9 cellular contexts compared by ENCODE assay signal in the genomic region with DNA sequence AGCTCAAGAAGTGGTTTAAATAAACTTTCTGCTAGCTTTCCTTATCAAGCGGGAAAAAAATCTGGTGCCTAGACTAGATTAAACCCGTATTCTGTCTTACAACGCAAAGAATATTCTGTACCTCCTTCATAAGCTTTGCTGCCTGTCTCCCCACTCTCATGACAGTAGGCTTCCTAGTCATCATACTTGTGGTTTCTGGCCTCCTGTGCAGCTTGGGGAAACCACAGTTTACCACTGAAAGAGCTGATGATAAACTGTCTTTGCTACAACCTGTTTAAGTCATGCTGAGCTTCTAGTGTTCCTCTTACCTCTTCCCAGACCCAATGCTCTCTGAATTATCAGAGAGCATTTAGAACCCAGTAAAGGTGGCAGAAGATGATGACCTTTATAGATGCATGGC. TPM values are rescaled to one million over a fixed set of nuclear protein-coding genes. Genes with fewer than 3 reads are reported as not detected.
DNase-seq lines count a peak whose midpoint lies in the region; ATAC-seq and TF ChIP-seq lines count a peak whose summit lies in the region.
"Had no signal": no experiment of that assay in that cellular context is flagged by ENCODE, and none has a peak within 500 bp of the region (broad histone marks: within the 10 kb centered on the region; RNA-seq: fewer than 3 reads in every experiment).

No MANE protein-coding gene starts in this region.

- H4K20me1 ChIP-seq in H9 (ENCODE audit: control insufficient read depth, insufficient read depth, insufficient read length), result no peaks in the 10 kb centered on the region

- no peak overlapping the region for H4K5ac ChIP-seq in H9 (ENCODE audit: insufficient read length, low read depth, low read length)

- no peaks in the 10 kb centered on the region for H3K4me1 ChIP-seq in H9 (ENCODE audit: insufficient read depth, low read length)

- H2AK5ac ChIP-seq in H9 (ENCODE audit: insufficient read length, low read length), result no peak overlapping the region

- H4K91ac ChIP-seq in H9 (ENCODE audit: insufficient read length, low read depth, low read length), result no peak overlapping the region

- no peak overlapping the region for H3K14ac ChIP-seq in H9 (ENCODE audit: insufficient read depth, low read length)

- H3K9me3 ChIP-seq in H9 (ENCODE audit: control insufficient read depth, low read depth, low read length), result no peaks in the 10 kb centered on the region

- peak; percentile 42 for DNase-seq in AG20443 (ENCODE audit: low spot score)
- peak; percentile 43 for DNase-seq in activated naive CD4-positive, alpha-beta T cell treated with anti-CD3 and anti-CD28 coated beads, Interleukin-2, amount 50 U/mL, for 16 hours
- peak; percentile 41 for DNase-seq in stimulated activated CD4-positive, alpha-beta T cell treated with anti-CD3 and anti-CD28 coated beads, Interleukin-2, amount 100 ng/mL, for 4 hours (ENCODE audit: low read depth)
- DNase-seq in H9, result no peak
- no peak for DNase-seq in NCI-H446 treated with DMSO at 0.1 percent for 48 hours (lab: John Stamatoyannopoulos, UW)
- no peak for DNase-seq in D341Med (ENCODE audit: low spot score)

- no peaks in the 10 kb centered on the region for H3K9me3 Mint-ChIP-seq in H9
- H3K9me3 Mint-ChIP-seq: dendritic cell treated with granulocyte-macrophage colony-stimulating factor and Interleukin-4, amounts not matched to agents 40 ng/mL and 50 ng/mL, for 4 days had no signal

- H2AFZ ChIP-seq in H9 (ENCODE audit: low read length), result no peak overlapping the region

- H3K27me3 ChIP-seq in H9 (ENCODE audit: insufficient read depth, low read length), result no peaks in the 10 kb centered on the region

- H3K27ac ChIP-seq in H9 (ENCODE audit: insufficient read length, low read depth, low read length), result no peak overlapping the region

- H3K9ac ChIP-seq in H9 (ENCODE audit: extremely low read depth, insufficient read length, low read length), result no peak overlapping the region

- no peak overlapping the region for H3K4ac ChIP-seq in H9 (ENCODE audit: low read depth, low read length)

- no CpG with 5 or more reads among the region's 3 CpGs for WGBS in H9 (ENCODE audit: extremely low coverage, insufficient read length, low lambda C conversion rate)

- no peaks in the 10 kb centered on the region; the same call in none of the 2 replicates for H3K27me3 Mint-ChIP-seq in H9 (ENCODE audit: low read depth)
- H3K27me3 Mint-ChIP-seq: dendritic cell treated with granulocyte-macrophage colony-stimulating factor and Interleukin-4, amounts not matched to agents 40 ng/mL and 50 ng/mL, for 4 days had no signal

- no peak overlapping the region for H3K56ac ChIP-seq in H9 (ENCODE audit: insufficient read length, low read depth, low read length)

- no peak overlapping the region for H2BK120ac ChIP-seq in H9 (ENCODE audit: low read depth, low read length, poor library complexity, severe bottlenecking)

- peak overlapping the region in 1 of 3 experiments; percentile 95; a peak in 2 of 7 replicates for H3K27ac Mint-ChIP-seq in H9
- H3K27ac Mint-ChIP-seq: dendritic cell treated with granulocyte-macrophage colony-stimulating factor and Interleukin-4, amounts not matched to agents 40 ng/mL and 50 ng/mL, for 4 days had no signal

- H3K36me3 Mint-ChIP-seq in H9 (ENCODE audit: insufficient read depth in 1 of 3, low read depth in 3 of 3), result peaks cover 52 to 91% (median 79%) of the 10 kb centered on the region in 3 experiments

- H3K79me1 ChIP-seq in H9 (ENCODE audit: insufficient read depth, low read depth, low read length, poor library complexity, severe bottlenecking), result no peaks in the 10 kb centered on the region

- H3K4me3 Mint-ChIP-seq in H9, result no peak overlapping the region
- H3K4me3 Mint-ChIP-seq: dendritic cell treated with granulocyte-macrophage colony-stimulating factor and Interleukin-4, amounts not matched to agents 40 ng/mL and 50 ng/mL, for 4 days had no signal

- no peak overlapping the region for H4K8ac ChIP-seq in H9 (replicated peaks; ENCODE audit: insufficient read length, low read depth, low read length)

- H3K79me2 ChIP-seq in H9 (ENCODE audit: insufficient read depth, low read length), result no peaks in the 10 kb centered on the region

- no peak overlapping the region for H2BK20ac ChIP-seq in H9 (ENCODE audit: low read depth, low read length, poor library complexity, severe bottlenecking)

- TF ChIP-seq CTCF in H9 (conservative IDR thresholded peaks at IDR 0.05), result no peak

- no peak overlapping the region for H3K23ac ChIP-seq in H9 (ENCODE audit: insufficient read length, low read depth, low read length)

- peaks cover 7 to 12% of the 10 kb centered on the region in 2 experiments; a peak in 2 of 4 replicates for H3K4me1 Mint-ChIP-seq in H9

- no peaks in the 10 kb centered on the region for H3K23me2 ChIP-seq in H9 (ENCODE audit: insufficient read length, low read depth, low read length, poor library complexity, severe bottlenecking)

- no peak overlapping the region for H2BK5ac ChIP-seq in H9 (ENCODE audit: insufficient read length, low read length)

- no peak overlapping the region for H3K18ac ChIP-seq in H9 (ENCODE audit: insufficient read length, low read depth, low read length)

- no peak overlapping the region for H2BK15ac ChIP-seq in H9 (ENCODE audit: low read depth, low read length)

- ATAC-seq in GM19467 (IDR thresholded peaks at IDR 0.05; ENCODE audit: unreplicated experiment), result peak; percentile 86
- peak; percentile 86 for ATAC-seq in HG03571 (IDR thresholded peaks at IDR 0.05; ENCODE audit: unreplicated experiment)

- no peak overlapping the region for H3K4me2 ChIP-seq in H9 (ENCODE audit: insufficient read depth, insufficient read length, low read length)

- H3T11ph ChIP-seq in H9 (ENCODE audit: low read length), result no peak overlapping the region

- H2BK12ac ChIP-seq in H9 (ENCODE audit: insufficient read length, low read depth, low read length), result no peak overlapping the region

RNA-seq across cellular contexts. Expression of gene PODXL, which starts 55.0 kb away (rescaled TPM):
- 727 and 732 TPM in 2 replicates for total RNA-seq in H9 (2021)

Comparison
In these comparisons a context has a peak if more than half of its experiments do, and no peak if none do; other contexts are left out.
1. DNase-seq: peak in AG20443 (single experiment), activated naive CD4-positive, alpha-beta T cell treated with anti-CD3 and anti-CD28 coated beads, Interleukin-2, amount 50 U/mL, for 16 hours (single experiment) and stimulated activated CD4-positive, alpha-beta T cell treated with anti-CD3 and anti-CD28 coated beads, Interleukin-2, amount 100 ng/mL, for 4 hours (single experiment); none in H9 (single experiment), NCI-H446 treated with DMSO at 0.1 percent for 48 hours (single experiment) and D341Med (single experiment).